ENCODE assay signal across 14 cellular contexts in the genomic region with DNA sequence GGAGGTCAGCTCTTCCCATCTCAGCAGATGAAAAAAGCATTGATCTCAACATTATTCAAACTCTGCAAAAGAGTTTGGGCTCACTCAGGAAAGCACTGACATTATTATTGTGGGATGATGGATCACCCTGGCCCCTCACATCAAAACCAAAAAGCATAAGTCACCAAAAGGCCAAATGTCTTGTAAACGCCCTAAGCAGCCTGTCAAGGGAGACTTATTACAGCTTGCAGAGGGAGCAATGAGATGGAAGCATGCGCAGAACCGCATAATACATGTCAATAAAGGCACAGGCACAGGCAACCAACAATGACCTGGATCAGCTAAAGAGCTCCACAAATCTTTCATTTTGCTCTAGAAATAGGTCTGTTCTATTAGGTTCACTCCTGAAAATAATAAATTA. TPM values are rescaled to one million over a fixed set of nuclear protein-coding genes. Genes with fewer than 3 reads are reported as not detected.
DNase-seq lines count a peak whose midpoint lies in the region; ATAC-seq and TF ChIP-seq lines count a peak whose summit lies in the region.
"Had no signal": no experiment of that assay in that cellular context is flagged by ENCODE, and none has a peak within 500 bp of the region (broad histone marks: within the 10 kb centered on the region; RNA-seq: fewer than 3 reads in every experiment).

No MANE protein-coding gene starts in this region.

- H3K4me3 ChIP-seq in ectodermal cell (ENCODE audit: insufficient read depth, low read depth, low read length) = no peak overlapping the region

- peak overlapping the region; percentile 66 for H3K27ac ChIP-seq in ectodermal cell (ENCODE audit: insufficient read depth, low read depth, low read length, poor library complexity, severe bottlenecking)

- no peak for TF ChIP-seq CTCF in neural crest cell (conservative IDR thresholded peaks at IDR 0.05)

- no peaks in the 10 kb centered on the region for H3K27me3 Mint-ChIP-seq in neural crest cell (ENCODE audit: low read depth)
- peaks cover 13% of the 10 kb centered on the region for H3K27me3 Mint-ChIP-seq in activated T-helper 2 cell treated with anti-CD3 and anti-CD28 coated beads, Interferon-gamma antibody, Interleukin-2, Interleukin-4, amounts not matched to agents 10 μg/mL and 5 μg/mL and 100 μg/mL, durations not matched to agents 14 hours and 24 hours and 36 hours (ENCODE audit: low read depth)
- H3K27me3 Mint-ChIP-seq in activated CD8-positive, alpha-beta T cell treated with anti-CD3 and anti-CD28 coated beads, Interleukin-2, amount 10 ng/mL, durations not matched to agents 7 days and 5 days (ENCODE audit: low read depth) = peaks cover 7% of the 10 kb centered on the region
- H3K27me3 Mint-ChIP-seq: CD4-positive, alpha-beta T cell had no signal

- no peaks in the 10 kb centered on the region for H3K27me3 ChIP-seq in ectodermal cell (ENCODE audit: control insufficient read depth, insufficient read depth, low read length, poor library complexity, severe bottlenecking)

- no peaks in the 10 kb centered on the region for H3K9me3 ChIP-seq in ectodermal cell (ENCODE audit: control insufficient read depth, low read length)

- H3K36me3 ChIP-seq in ectodermal cell (ENCODE audit: control insufficient read depth, insufficient read depth, low read length) = no peaks in the 10 kb centered on the region

- H3K27ac Mint-ChIP-seq in neural crest cell (ENCODE audit: unreplicated experiment) = no peak overlapping the region
- H3K27ac Mint-ChIP-seq in activated T-helper 2 cell treated with anti-CD3 and anti-CD28 coated beads, Interferon-gamma antibody, Interleukin-2, Interleukin-4, amounts not matched to agents 10 μg/mL and 5 μg/mL and 100 μg/mL, durations not matched to agents 14 hours and 24 hours and 36 hours = no peak overlapping the region
- H3K27ac Mint-ChIP-seq in activated CD8-positive, alpha-beta T cell treated with anti-CD3 and anti-CD28 coated beads, Interleukin-2, amount 10 ng/mL, durations not matched to agents 7 days and 5 days = no peak overlapping the region
- H3K27ac Mint-ChIP-seq: CD4-positive, alpha-beta T cell had no signal

- H3K4me1 Mint-ChIP-seq in neural crest cell = peaks cover 47% of the 10 kb centered on the region
- H3K4me1 Mint-ChIP-seq in activated T-helper 2 cell treated with anti-CD3 and anti-CD28 coated beads, Interferon-gamma antibody, Interleukin-2, Interleukin-4, amounts not matched to agents 10 μg/mL and 5 μg/mL and 100 μg/mL, durations not matched to agents 14 hours and 24 hours and 36 hours (ENCODE audit: low read depth) = peaks cover 27% of the 10 kb centered on the region
- H3K4me1 Mint-ChIP-seq in activated CD8-positive, alpha-beta T cell treated with anti-CD3 and anti-CD28 coated beads, Interleukin-2, amount 10 ng/mL, durations not matched to agents 7 days and 5 days (ENCODE audit: low read depth) = peaks cover 45% of the 10 kb centered on the region

- CTCF ChIA-PET in HEK293T (lab: Yijun Ruan, JAX) = no interaction called here
- CTCF ChIA-PET in activated CD8-positive, alpha-beta T cell treated with anti-CD3 and anti-CD28 coated beads, Interleukin-2, amount 10 ng/mL, durations not matched to agents 7 days and 5 days (lab: Charles Lee) = interaction anchor here (1.0 to 1.4 kb wide), 2 partner anchors 20 to 21 kb away, joined by 4 to 5 read pairs; no protein-coding TSS in a partner anchor

- DNase-seq in HEK293T (ENCODE audit: extremely low spot score) (peak; percentile 26), NCI-H2227 treated with DMSO at 0.1 percent for 48 hours (lab: John Stamatoyannopoulos, UW) (peak; percentile 36), neural crest cell (ENCODE audit: low read depth, low spot score) (no peak)
- no peak for DNase-seq in activated T-helper 2 cell treated with anti-CD3 and anti-CD28 coated beads, Interferon-gamma antibody, Interleukin-2, Interleukin-4, amounts not matched to agents 10 μg/mL and 5 μg/mL and 100 μg/mL, durations not matched to agents 14 hours and 24 hours and 36 hours (ENCODE audit: low spot score)
- no peak for DNase-seq in activated CD8-positive, alpha-beta T cell treated with anti-CD3 and anti-CD28 coated beads, Interleukin-2, amount 10 ng/mL, durations not matched to agents 7 days and 5 days
- DNase-seq: ACHN; CD4-positive, alpha-beta T cell; GOT3; MV-4-11; NCI-H1436 treated with DMSO at 0.1 percent for 48 hours; NCI-H2107 had no signal

- WGBS in ectodermal cell, 2 experiments = 75 to 85% methylated on average over 3 of the region's 3 CpGs

- peaks cover 3% of the 10 kb centered on the region for H3K36me3 Mint-ChIP-seq in neural crest cell (ENCODE audit: low read depth)
- no peaks in the 10 kb centered on the region for H3K36me3 Mint-ChIP-seq in activated T-helper 2 cell treated with anti-CD3 and anti-CD28 coated beads, Interferon-gamma antibody, Interleukin-2, Interleukin-4, amounts not matched to agents 10 μg/mL and 5 μg/mL and 100 μg/mL, durations not matched to agents 14 hours and 24 hours and 36 hours (ENCODE audit: low read depth)
- H3K36me3 Mint-ChIP-seq in activated CD8-positive, alpha-beta T cell treated with anti-CD3 and anti-CD28 coated beads, Interleukin-2, amount 10 ng/mL, durations not matched to agents 7 days and 5 days (ENCODE audit: low read depth) = peaks cover 5% of the 10 kb centered on the region

- H3K4me1 ChIP-seq in ectodermal cell (ENCODE audit: control insufficient read depth, insufficient read depth, low read length) = peaks cover 6% of the 10 kb centered on the region

- no peak for ATAC-seq in GM21526 (IDR thresholded peaks at IDR 0.05; ENCODE audit: low FRiP score, unreplicated experiment)
- ATAC-seq in HG02678 (IDR thresholded peaks at IDR 0.05; ENCODE audit: unreplicated experiment) = no peak
- ATAC-seq in activated CD8-positive, alpha-beta T cell treated with anti-CD3 and anti-CD28 coated beads, Interleukin-2, amount 10 ng/mL, durations not matched to agents 7 days and 5 days = no peak

- peaks cover 11% of the 10 kb centered on the region for H3K9me3 Mint-ChIP-seq in neural crest cell
- H3K9me3 Mint-ChIP-seq in activated T-helper 2 cell treated with anti-CD3 and anti-CD28 coated beads, Interferon-gamma antibody, Interleukin-2, Interleukin-4, amounts not matched to agents 10 μg/mL and 5 μg/mL and 100 μg/mL, durations not matched to agents 14 hours and 24 hours and 36 hours = no peaks in the 10 kb centered on the region
- H3K9me3 Mint-ChIP-seq in activated CD8-positive, alpha-beta T cell treated with anti-CD3 and anti-CD28 coated beads, Interleukin-2, amount 10 ng/mL, durations not matched to agents 7 days and 5 days (ENCODE audit: insufficient read depth) = no peaks in the 10 kb centered on the region
- H3K9me3 Mint-ChIP-seq: CD4-positive, alpha-beta T cell had no signal

- POLR2A ChIA-PET in HEK293T (lab: Yijun Ruan, JAX) = no interaction called here
- POLR2A ChIA-PET in activated CD8-positive, alpha-beta T cell treated with anti-CD3 and anti-CD28 coated beads, Interleukin-2, amount 10 ng/mL, durations not matched to agents 7 days and 5 days (lab: Charles Lee) = no interaction called here

- intact Hi-C loops in activated T-helper 2 cell treated with anti-CD3 and anti-CD28 coated beads, Interferon-gamma antibody, Interleukin-2, Interleukin-4, amounts not matched to agents 10 μg/mL and 5 μg/mL and 100 μg/mL, durations not matched to agents 14 hours and 24 hours and 36 hours (cut with micrococcal nuclease) = no loop called here

- peak overlapping the region; percentile 71 for H3K4me3 Mint-ChIP-seq in neural crest cell
- H3K4me3 Mint-ChIP-seq in activated T-helper 2 cell treated with anti-CD3 and anti-CD28 coated beads, Interferon-gamma antibody, Interleukin-2, Interleukin-4, amounts not matched to agents 10 μg/mL and 5 μg/mL and 100 μg/mL, durations not matched to agents 14 hours and 24 hours and 36 hours (ENCODE audit: low read depth) = no peak overlapping the region
- no peak overlapping the region for H3K4me3 Mint-ChIP-seq in activated CD8-positive, alpha-beta T cell treated with anti-CD3 and anti-CD28 coated beads, Interleukin-2, amount 10 ng/mL, durations not matched to agents 7 days and 5 days
- H3K4me3 Mint-ChIP-seq: CD4-positive, alpha-beta T cell had no signal

TF ChIP-seq in HEK293T, 16 proteins besides CTCF, POLR2A, EP300 and RAD21:
- TF ChIP-seq CTBP1 (IDR thresholded peaks at IDR 0.05; ENCODE audit: borderline replicate concordance) = 0 out of 2 replicates have a peak, but pooled peaks have one; percentile 14
- TF ChIP-seq, protein P1, sequence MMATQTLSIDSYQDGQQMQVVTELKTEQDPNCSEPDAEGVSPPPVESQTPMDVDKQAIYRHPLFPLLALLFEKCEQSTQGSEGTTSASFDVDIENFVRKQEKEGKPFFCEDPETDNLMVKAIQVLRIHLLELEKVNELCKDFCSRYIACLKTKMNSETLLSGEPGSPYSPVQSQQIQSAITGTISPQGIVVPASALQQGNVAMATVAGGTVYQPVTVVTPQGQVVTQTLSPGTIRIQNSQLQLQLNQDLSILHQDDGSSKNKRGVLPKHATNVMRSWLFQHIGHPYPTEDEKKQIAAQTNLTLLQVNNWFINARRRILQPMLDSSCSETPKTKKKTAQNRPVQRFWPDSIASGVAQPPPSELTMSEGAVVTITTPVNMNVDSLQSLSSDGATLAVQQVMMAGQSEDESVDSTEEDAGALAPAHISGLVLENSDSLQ (IDR thresholded peaks at IDR 0.05) = peak; percentile 95
- no peak for TF ChIP-seq SUZ12 (IDR thresholded peaks at IDR 0.05)

RNA-seq across cellular contexts. Expression of a gene that starts 4.6 kb away (rescaled TPM):
- polyA plus RNA-seq in ectodermal cell (2013, experiment 1 of 4) = 4.5 TPM
- 3.2 TPM for polyA plus RNA-seq in ectodermal cell (2013, experiment 2 of 4)
- 2.4 TPM for polyA plus RNA-seq in ectodermal cell (2013, experiment 3 of 4)
- 3.4 TPM for polyA plus RNA-seq in ectodermal cell (2013, experiment 4 of 4)
- 6.8 and 8.1 TPM in 2 replicates for total RNA-seq in neural crest cell
- 0.14 and 0.16 TPM in 2 replicates for total RNA-seq in activated T-helper 2 cell treated with anti-CD3 and anti-CD28 coated beads, Interferon-gamma antibody, Interleukin-2, Interleukin-4, amounts not matched to agents 10 μg/mL and 5 μg/mL and 100 μg/mL, durations not matched to agents 14 hours and 24 hours and 36 hours
- 1 to 10 TPM in 1 of 2 experiments, under 1 TPM in 1; 0.73 to 1.0 TPM for total RNA-seq in activated CD8-positive, alpha-beta T cell treated with anti-CD3 and anti-CD28 coated beads, Interleukin-2, amount 10 ng/mL, durations not matched to agents 7 days and 5 days

Comparison
In these comparisons a context has a peak if more than half of its experiments do, and no peak if none do; other contexts are left out.
1. DNase-seq: peak in HEK293T (single experiment) and NCI-H2227 treated with DMSO at 0.1 percent for 48 hours (single experiment); none in neural crest cell (single experiment), activated T-helper 2 cell treated with anti-CD3 and anti-CD28 coated beads, Interferon-gamma antibody, Interleukin-2, Interleukin-4, amounts not matched to agents 10 μg/mL and 5 μg/mL and 100 μg/mL, durations not matched to agents 14 hours and 24 hours and 36 hours (single experiment) and activated CD8-positive, alpha-beta T cell treated with anti-CD3 and anti-CD28 coated beads, Interleukin-2, amount 10 ng/mL, durations not matched to agents 7 days and 5 days (single experiment).